In the genomic region with DNA sequence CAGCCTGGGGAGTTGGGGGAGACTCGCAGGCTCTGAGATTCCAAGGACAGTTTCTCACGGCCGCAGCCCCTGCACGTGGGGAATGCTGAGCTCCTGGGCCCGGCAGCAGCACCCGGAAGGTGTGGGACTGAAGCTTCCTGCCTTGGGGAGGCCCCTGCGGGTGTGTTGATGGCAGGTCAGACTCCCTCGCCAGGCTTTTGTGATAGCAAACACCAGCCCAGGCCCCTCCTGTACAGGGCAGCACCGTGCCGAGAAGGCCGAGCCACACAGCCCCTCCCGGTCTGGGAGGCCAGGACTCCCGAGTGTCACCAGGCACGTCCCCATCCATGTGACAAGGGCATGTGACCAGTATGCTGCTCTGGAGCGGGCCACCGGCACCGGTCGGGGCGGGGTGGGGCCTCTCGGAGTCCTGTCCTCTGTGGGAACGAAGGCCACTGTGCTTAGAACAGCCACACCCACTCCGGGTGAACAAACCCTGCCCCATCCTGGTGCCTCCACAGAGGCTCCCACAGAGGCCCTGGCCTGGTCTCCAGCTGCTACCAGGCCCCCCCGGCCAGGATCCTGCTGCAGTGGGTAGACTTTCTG, we compare ENCODE assay signal across 1 cellular context.
TF ChIP-seq lines count a peak whose summit lies in the region.

No MANE protein-coding gene starts in this region.

TF ChIP-seq in HepG2, 621 proteins besides CTCF, POLR2A, EP300 and RAD21 (continued from another document and continues in another):
- TF ChIP-seq, protein P1, sequence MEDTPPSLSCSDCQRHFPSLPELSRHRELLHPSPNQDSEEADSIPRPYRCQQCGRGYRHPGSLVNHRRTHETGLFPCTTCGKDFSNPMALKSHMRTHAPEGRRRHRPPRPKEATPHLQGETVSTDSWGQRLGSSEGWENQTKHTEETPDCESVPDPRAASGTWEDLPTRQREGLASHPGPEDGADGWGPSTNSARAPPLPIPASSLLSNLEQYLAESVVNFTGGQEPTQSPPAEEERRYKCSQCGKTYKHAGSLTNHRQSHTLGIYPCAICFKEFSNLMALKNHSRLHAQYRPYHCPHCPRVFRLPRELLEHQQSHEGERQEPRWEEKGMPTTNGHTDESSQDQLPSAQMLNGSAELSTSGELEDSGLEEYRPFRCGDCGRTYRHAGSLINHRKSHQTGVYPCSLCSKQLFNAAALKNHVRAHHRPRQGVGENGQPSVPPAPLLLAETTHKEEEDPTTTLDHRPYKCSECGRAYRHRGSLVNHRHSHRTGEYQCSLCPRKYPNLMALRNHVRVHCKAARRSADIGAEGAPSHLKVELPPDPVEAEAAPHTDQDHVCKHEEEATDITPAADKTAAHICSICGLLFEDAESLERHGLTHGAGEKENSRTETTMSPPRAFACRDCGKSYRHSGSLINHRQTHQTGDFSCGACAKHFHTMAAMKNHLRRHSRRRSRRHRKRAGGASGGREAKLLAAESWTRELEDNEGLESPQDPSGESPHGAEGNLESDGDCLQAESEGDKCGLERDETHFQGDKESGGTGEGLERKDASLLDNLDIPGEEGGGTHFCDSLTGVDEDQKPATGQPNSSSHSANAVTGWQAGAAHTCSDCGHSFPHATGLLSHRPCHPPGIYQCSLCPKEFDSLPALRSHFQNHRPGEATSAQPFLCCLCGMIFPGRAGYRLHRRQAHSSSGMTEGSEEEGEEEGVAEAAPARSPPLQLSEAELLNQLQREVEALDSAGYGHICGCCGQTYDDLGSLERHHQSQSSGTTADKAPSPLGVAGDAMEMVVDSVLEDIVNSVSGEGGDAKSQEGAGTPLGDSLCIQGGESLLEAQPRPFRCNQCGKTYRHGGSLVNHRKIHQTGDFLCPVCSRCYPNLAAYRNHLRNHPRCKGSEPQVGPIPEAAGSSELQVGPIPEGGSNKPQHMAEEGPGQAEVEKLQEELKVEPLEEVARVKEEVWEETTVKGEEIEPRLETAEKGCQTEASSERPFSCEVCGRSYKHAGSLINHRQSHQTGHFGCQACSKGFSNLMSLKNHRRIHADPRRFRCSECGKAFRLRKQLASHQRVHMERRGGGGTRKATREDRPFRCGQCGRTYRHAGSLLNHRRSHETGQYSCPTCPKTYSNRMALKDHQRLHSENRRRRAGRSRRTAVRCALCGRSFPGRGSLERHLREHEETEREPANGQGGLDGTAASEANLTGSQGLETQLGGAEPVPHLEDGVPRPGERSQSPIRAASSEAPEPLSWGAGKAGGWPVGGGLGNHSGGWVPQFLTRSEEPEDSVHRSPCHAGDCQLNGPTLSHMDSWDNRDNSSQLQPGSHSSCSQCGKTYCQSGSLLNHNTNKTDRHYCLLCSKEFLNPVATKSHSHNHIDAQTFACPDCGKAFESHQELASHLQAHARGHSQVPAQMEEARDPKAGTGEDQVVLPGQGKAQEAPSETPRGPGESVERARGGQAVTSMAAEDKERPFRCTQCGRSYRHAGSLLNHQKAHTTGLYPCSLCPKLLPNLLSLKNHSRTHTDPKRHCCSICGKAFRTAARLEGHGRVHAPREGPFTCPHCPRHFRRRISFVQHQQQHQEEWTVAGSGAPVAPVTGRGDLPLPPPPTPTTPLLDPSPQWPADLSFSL (CRISPR knock-in tag; IDR thresholded peaks at IDR 0.05): no peak
- TF ChIP-seq KMT2A (CRISPR knock-in tag; IDR thresholded peaks at IDR 0.05) (no peak; the same call in 1 of the 2 replicates), NRL (CRISPR knock-in tag; IDR thresholded peaks at IDR 0.05; ENCODE audit: borderline replicate concordance) (peak; percentile 85), ZNF446 (CRISPR knock-in tag; IDR thresholded peaks at IDR 0.05) (no peak), SMARCE1 (IDR thresholded peaks at IDR 0.05; ENCODE audit: borderline replicate concordance) (no peak), RELA (CRISPR knock-in tag; IDR thresholded peaks at IDR 0.05) (no peak), JARID2 (CRISPR knock-in tag; IDR thresholded peaks at IDR 0.05; ENCODE audit: insufficient replicate concordance) (peak; percentile 83), CBFB (CRISPR knock-in tag; IDR thresholded peaks at IDR 0.05) (no peak), DNMT3B (CRISPR knock-in tag; conservative IDR thresholded peaks at IDR 0.05) (no peak), IKZF4 (CRISPR knock-in tag; IDR thresholded peaks at IDR 0.05; ENCODE audit: borderline replicate concordance, low read depth, not compliant biosample characterization) (peak; percentile 71), HDAC1 (CRISPR knock-in tag; IDR thresholded peaks at IDR 0.05) (peak; percentile 95), ZNF772 (CRISPR knock-in tag; IDR thresholded peaks at IDR 0.05) (no peak; the same call in none of the 2 replicates), ZFP41 (CRISPR knock-in tag; IDR thresholded peaks at IDR 0.05; ENCODE audit: borderline replicate concordance) (no peak), RBAK (CRISPR knock-in tag; IDR thresholded peaks at IDR 0.05) (no peak), ZNF143 (CRISPR knock-in tag; IDR thresholded peaks at IDR 0.05) (no peak; the same call in 1 of the 2 replicates), SATB2 (CRISPR knock-in tag; IDR thresholded peaks at IDR 0.05) (no peak), NPAS2 (CRISPR knock-in tag; IDR thresholded peaks at IDR 0.05; ENCODE audit: borderline replicate concordance) (0 out of 2 replicates have a peak, but pooled peaks have one; percentile 85), KLF15 (CRISPR knock-in tag; IDR thresholded peaks at IDR 0.05; ENCODE audit: borderline replicate concordance) (no peak)
- TF ChIP-seq, protein P2, sequence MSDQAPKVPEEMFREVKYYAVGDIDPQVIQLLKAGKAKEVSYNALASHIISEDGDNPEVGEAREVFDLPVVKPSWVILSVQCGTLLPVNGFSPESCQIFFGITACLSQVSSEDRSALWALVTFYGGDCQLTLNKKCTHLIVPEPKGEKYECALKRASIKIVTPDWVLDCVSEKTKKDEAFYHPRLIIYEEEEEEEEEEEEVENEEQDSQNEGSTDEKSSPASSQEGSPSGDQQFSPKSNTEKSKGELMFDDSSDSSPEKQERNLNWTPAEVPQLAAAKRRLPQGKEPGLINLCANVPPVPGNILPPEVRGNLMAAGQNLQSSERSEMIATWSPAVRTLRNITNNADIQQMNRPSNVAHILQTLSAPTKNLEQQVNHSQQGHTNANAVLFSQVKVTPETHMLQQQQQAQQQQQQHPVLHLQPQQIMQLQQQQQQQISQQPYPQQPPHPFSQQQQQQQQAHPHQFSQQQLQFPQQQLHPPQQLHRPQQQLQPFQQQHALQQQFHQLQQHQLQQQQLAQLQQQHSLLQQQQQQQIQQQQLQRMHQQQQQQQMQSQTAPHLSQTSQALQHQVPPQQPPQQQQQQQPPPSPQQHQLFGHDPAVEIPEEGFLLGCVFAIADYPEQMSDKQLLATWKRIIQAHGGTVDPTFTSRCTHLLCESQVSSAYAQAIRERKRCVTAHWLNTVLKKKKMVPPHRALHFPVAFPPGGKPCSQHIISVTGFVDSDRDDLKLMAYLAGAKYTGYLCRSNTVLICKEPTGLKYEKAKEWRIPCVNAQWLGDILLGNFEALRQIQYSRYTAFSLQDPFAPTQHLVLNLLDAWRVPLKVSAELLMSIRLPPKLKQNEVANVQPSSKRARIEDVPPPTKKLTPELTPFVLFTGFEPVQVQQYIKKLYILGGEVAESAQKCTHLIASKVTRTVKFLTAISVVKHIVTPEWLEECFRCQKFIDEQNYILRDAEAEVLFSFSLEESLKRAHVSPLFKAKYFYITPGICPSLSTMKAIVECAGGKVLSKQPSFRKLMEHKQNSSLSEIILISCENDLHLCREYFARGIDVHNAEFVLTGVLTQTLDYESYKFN (CRISPR knock-in tag; conservative IDR thresholded peaks at IDR 0.05): peak; percentile 89
- TF ChIP-seq, protein P3, sequence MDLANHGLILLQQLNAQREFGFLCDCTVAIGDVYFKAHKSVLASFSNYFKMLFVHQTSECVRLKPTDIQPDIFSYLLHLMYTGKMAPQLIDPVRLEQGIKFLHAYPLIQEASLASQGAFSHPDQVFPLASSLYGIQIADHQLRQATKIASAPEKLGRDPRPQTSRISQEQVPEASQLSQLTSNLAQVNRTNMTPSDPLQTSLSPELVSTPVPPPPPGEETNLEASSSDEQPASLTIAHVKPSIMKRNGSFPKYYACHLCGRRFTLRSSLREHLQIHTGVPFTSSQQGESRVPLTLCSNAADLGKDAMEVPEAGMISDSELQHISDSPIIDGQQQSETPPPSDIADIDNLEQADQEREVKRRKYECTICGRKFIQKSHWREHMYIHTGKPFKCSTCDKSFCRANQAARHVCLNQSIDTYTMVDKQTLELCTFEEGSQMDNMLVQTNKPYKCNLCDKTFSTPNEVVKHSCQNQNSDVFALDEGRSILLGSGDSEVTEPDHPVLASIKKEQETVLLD (CRISPR knock-in tag; IDR thresholded peaks at IDR 0.05; ENCODE audit: low read depth): peak; percentile 83
- TF ChIP-seq, protein P4, sequence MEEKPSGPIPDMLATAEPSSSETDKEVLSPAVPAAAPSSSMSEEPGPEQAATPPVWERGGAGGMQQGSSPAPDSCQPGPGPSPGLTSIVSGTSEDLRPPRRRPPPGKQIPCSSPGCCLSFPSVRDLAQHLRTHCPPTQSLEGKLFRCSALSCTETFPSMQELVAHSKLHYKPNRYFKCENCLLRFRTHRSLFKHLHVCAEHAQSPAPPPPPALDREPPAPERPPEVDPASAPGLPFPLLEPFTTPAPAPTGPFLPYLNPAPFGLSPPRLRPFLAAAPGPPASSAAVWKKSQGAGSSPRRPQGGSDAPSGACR (CRISPR knock-in tag; IDR thresholded peaks at IDR 0.05): peak; percentile 80; the same call in 1 of the 2 replicates
- TF ChIP-seq, protein P5, sequence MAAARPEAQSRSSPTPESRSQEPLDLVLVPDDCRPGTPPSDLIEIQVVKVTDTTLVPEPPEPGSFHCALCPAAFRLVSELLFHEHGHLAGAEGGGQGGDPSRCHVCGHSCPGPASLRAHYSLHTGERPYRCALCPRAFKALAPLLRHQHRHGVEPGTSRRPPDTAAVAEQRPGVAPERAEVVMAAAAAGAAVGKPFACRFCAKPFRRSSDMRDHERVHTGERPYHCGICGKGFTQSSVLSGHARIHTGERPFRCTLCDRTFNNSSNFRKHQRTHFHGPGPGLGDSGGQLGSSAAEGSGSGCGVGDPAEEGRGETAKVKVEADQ (CRISPR knock-in tag; IDR thresholded peaks at IDR 0.05; ENCODE audit: borderline replicate concordance): no peak
- TF ChIP-seq, protein P6, sequence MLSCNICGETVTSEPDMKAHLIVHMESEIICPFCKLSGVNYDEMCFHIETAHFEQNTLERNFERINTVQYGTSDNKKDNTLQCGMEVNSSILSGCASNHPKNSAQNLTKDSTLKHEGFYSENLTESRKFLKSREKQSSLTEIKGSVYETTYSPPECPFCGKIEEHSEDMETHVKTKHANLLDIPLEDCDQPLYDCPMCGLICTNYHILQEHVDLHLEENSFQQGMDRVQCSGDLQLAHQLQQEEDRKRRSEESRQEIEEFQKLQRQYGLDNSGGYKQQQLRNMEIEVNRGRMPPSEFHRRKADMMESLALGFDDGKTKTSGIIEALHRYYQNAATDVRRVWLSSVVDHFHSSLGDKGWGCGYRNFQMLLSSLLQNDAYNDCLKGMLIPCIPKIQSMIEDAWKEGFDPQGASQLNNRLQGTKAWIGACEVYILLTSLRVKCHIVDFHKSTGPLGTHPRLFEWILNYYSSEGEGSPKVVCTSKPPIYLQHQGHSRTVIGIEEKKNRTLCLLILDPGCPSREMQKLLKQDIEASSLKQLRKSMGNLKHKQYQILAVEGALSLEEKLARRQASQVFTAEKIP (CRISPR knock-in tag; IDR thresholded peaks at IDR 0.05; ENCODE audit: borderline replicate concordance): no peak
- TF ChIP-seq, protein P7, sequence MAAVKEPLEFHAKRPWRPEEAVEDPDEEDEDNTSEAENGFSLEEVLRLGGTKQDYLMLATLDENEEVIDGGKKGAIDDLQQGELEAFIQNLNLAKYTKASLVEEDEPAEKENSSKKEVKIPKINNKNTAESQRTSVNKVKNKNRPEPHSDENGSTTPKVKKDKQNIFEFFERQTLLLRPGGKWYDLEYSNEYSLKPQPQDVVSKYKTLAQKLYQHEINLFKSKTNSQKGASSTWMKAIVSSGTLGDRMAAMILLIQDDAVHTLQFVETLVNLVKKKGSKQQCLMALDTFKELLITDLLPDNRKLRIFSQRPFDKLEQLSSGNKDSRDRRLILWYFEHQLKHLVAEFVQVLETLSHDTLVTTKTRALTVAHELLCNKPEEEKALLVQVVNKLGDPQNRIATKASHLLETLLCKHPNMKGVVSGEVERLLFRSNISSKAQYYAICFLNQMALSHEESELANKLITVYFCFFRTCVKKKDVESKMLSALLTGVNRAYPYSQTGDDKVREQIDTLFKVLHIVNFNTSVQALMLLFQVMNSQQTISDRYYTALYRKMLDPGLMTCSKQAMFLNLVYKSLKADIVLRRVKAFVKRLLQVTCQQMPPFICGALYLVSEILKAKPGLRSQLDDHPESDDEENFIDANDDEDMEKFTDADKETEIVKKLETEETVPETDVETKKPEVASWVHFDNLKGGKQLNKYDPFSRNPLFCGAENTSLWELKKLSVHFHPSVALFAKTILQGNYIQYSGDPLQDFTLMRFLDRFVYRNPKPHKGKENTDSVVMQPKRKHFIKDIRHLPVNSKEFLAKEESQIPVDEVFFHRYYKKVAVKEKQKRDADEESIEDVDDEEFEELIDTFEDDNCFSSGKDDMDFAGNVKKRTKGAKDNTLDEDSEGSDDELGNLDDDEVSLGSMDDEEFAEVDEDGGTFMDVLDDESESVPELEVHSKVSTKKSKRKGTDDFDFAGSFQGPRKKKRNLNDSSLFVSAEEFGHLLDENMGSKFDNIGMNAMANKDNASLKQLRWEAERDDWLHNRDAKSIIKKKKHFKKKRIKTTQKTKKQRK (IDR thresholded peaks at IDR 0.05; ENCODE audit: low read length): no peak
- TF ChIP-seq, protein P8, sequence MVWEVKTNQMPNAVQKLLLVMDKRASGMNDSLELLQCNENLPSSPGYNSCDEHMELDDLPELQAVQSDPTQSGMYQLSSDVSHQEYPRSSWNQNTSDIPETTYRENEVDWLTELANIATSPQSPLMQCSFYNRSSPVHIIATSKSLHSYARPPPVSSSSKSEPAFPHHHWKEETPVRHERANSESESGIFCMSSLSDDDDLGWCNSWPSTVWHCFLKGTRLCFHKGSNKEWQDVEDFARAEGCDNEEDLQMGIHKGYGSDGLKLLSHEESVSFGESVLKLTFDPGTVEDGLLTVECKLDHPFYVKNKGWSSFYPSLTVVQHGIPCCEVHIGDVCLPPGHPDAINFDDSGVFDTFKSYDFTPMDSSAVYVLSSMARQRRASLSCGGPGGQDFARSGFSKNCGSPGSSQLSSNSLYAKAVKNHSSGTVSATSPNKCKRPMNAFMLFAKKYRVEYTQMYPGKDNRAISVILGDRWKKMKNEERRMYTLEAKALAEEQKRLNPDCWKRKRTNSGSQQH (CRISPR knock-in tag; IDR thresholded peaks at IDR 0.05; ENCODE audit: low read depth): no peak
